Comparison of ENCODE assay signal across 1 cellular context in the genomic region with DNA sequence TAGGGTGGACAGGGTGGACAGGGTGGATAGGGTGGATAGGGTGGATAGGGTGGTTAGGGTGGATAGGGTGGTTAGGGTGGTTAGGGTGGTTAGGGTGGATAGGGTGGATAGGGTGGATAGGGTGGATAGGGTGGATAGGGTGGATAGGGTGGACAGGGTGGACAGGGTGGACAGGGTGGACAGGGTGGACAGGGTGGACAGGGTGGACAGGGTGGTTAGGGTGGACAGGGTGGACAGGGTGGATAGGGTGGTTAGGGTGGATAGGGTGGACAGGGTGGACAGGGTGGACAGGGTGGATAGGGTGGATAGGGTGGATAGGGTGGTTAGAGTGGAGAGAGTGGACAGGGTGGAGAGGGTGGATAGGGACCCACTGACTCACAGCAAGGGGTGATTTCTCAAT.
TF ChIP-seq lines count a peak whose summit lies in the region.

No MANE protein-coding gene starts in this region.

TF ChIP-seq in HEK293, 187 proteins besides CTCF, POLR2A, EP300 and RAD21:
- TF ChIP-seq, protein P1, sequence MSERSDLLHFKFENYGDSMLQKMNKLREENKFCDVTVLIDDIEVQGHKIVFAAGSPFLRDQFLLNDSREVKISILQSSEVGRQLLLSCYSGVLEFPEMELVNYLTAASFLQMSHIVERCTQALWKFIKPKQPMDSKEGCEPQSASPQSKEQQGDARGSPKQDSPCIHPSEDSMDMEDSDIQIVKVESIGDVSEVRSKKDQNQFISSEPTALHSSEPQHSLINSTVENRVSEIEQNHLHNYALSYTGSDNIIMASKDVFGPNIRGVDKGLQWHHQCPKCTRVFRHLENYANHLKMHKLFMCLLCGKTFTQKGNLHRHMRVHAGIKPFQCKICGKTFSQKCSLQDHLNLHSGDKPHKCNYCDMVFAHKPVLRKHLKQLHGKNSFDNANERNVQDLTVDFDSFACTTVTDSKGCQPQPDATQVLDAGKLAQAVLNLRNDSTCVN (tag by site-specific recombination; optimal IDR thresholded peaks at IDR 0.05): peak; percentile 17
